1 cellular context compared by ENCODE assay signal in genomic region chr3:98449606-98450193, GRCh38.
TF ChIP-seq lines count a peak whose summit lies in the region.

No MANE protein-coding gene starts in this region.

TF ChIP-seq in K562, 482 proteins besides CTCF, POLR2A, EP300 and RAD21:
- TF ChIP-seq FOXA1 (IDR thresholded peaks at IDR 0.05; ENCODE audit: borderline replicate concordance) (no peak), ZBTB43 (CRISPR knock-in tag; IDR thresholded peaks at IDR 0.05) (no peak), CEBPG (CRISPR knock-in tag; IDR thresholded peaks at IDR 0.05) (no peak), CEBPG (tag; conservative IDR thresholded peaks at IDR 0.05 in 1 of 2, IDR thresholded peaks at IDR 0.05 in 1 of 2) (peak in 1 of 2 experiments; percentile 79; a peak in 2 of 4 replicates), ZNF316 (IDR thresholded peaks at IDR 0.05) (no peak), CEBPB (tag; IDR thresholded peaks at IDR 0.05) (peak; percentile 53)
TF ChIP-seq in K562: peak in this region for 2.
